16 cellular contexts compared by ENCODE assay signal in genomic region chr16:49632111-49632797, GRCh38.
"Had no signal": no experiment of that assay in that cellular context is flagged by ENCODE, and none has a peak within 500 bp of the region (broad histone marks: within the 10 kb centered on the region; RNA-seq: fewer than 3 reads in every experiment).

No MANE protein-coding gene starts in this region.

- H3K4me1 ChIP-seq: upper lobe of left lung had no signal

- DNase-seq: activated CD4-positive, CD25-positive, alpha-beta regulatory T cell treated with anti-CD3 and anti-CD28 coated beads, Interleukin-2, amount 50 U/mL, for 72 hours; activated CD8-positive, alpha-beta memory T cell treated with anti-CD3 and anti-CD28 coated beads, Interleukin-2, amount 50 U/mL, for 4 hours; activated CD8-positive, alpha-beta T cell treated with anti-CD3 and anti-CD28 coated beads for 36 hours; activated T-cell treated with anti-CD3 and anti-CD28 coated beads, Interleukin-2, amount 50 U/mL, for 72 hours; cortex of kidney; naive thymus-derived CD4-positive, alpha-beta T cell; stimulated activated CD4-positive, alpha-beta T cell treated with anti-CD3 and anti-CD28 coated beads, Interleukin-2, amount 100 ng/mL, for 48 hours; stimulated activated naive CD4-positive, alpha-beta T cell treated with Interleukin-2 at 50 U/mL for 16 hours; SW 1271 had no signal

- H3K36me3 ChIP-seq: cardiac muscle cell, ovary had no signal

- H3K27ac Mint-ChIP-seq: activated CD8-positive, alpha-beta T cell treated with anti-CD3 and anti-CD28 coated beads for 36 hours; activated T-cell treated with anti-CD3 and anti-CD28 coated beads, Interleukin-2, amount 50 U/mL, for 72 hours; naive thymus-derived CD4-positive, alpha-beta T cell; T-helper 2 cell treated with Interferon-gamma antibody and Interleukin-4, amounts not matched to agents 5 μg/mL and 100 μg/mL, for 36 hours had no signal

- H3K27me3 Mint-ChIP-seq: activated CD8-positive, alpha-beta T cell treated with anti-CD3 and anti-CD28 coated beads for 36 hours had no signal

- H3K4me3 ChIP-seq: cardiac muscle cell, esophagus muscularis mucosa, lung, ovary, upper lobe of left lung had no signal

- H3K4me1 Mint-ChIP-seq: naive thymus-derived CD4-positive, alpha-beta T cell had no signal

- H3K27me3 ChIP-seq: cardiac muscle cell, esophagus muscularis mucosa, ovary, upper lobe of left lung had no signal

- H3K27ac ChIP-seq: cardiac muscle cell, esophagus muscularis mucosa, ovary, upper lobe of left lung had no signal

- H3K4me3 Mint-ChIP-seq: activated CD8-positive, alpha-beta T cell treated with anti-CD3 and anti-CD28 coated beads for 36 hours; activated T-cell treated with anti-CD3 and anti-CD28 coated beads, Interleukin-2, amount 50 U/mL, for 72 hours; naive thymus-derived CD4-positive, alpha-beta T cell; T-helper 2 cell treated with Interferon-gamma antibody and Interleukin-4, amounts not matched to agents 5 μg/mL and 100 μg/mL, for 36 hours had no signal

- H3K9me3 Mint-ChIP-seq: activated CD8-positive, alpha-beta T cell treated with anti-CD3 and anti-CD28 coated beads for 36 hours; activated T-cell treated with anti-CD3 and anti-CD28 coated beads, Interleukin-2, amount 50 U/mL, for 72 hours; T-helper 2 cell treated with Interferon-gamma antibody and Interleukin-4, amounts not matched to agents 5 μg/mL and 100 μg/mL, for 36 hours had no signal

- FAIRE-seq: astrocyte had no signal

- H3K9me3 ChIP-seq: esophagus muscularis mucosa, ovary had no signal

- H3K36me3 Mint-ChIP-seq: naive thymus-derived CD4-positive, alpha-beta T cell had no signal
